1 cellular context compared by ENCODE assay signal in genomic region chr6:135331002-135331401, GRCh38.
A peak's percentile ranks its signal among the peaks of the same experiment; 100 is the strongest.
TF ChIP-seq lines count a peak whose summit lies in the region.

No MANE protein-coding gene starts in this region.

TF ChIP-seq in GM12878, 131 proteins besides CTCF, POLR2A, EP300 and RAD21 (continued from another document and continues in another):
- TF ChIP-seq CUX1 (IDR thresholded peaks at IDR 0.05; ENCODE audit: insufficient replicate concordance, low read depth, low read length) (no peak), YBX1 (IDR thresholded peaks at IDR 0.05) (no peak), SMAD5 (IDR thresholded peaks at IDR 0.05; ENCODE audit: low read depth) (no peak), BCLAF1 (IDR thresholded peaks at IDR 0.05) (no peak), STAT3 (IDR thresholded peaks at IDR 0.05; ENCODE audit: low read depth, low read length) (no peak), ZBTB33 (IDR thresholded peaks at IDR 0.05) (no peak), ZNF24 (IDR thresholded peaks at IDR 0.05) (0 out of 2 replicates have a peak, but pooled peaks have one; percentile 19), SRF (IDR thresholded peaks at IDR 0.05; ENCODE audit: low read depth in 2 of 2, low read length in 2 of 2) (no peak), TCF12 (IDR thresholded peaks at IDR 0.05; ENCODE audit: low read depth, low read length) (0 out of 2 replicates have a peak, but pooled peaks have one; percentile 39), SMAD1 (IDR thresholded peaks at IDR 0.05; ENCODE audit: low read depth, partially characterized antibody) (no peak), ZZZ3 (IDR thresholded peaks at IDR 0.05; ENCODE audit: control insufficient read depth, insufficient read length, low read depth) (no peak), TCF7 (IDR thresholded peaks at IDR 0.05; ENCODE audit: borderline replicate concordance) (peak; percentile 37; the same call in 1 of the 2 replicates), MLLT1 (IDR thresholded peaks at IDR 0.05) (no peak), KDM1A (IDR thresholded peaks at IDR 0.05; ENCODE audit: borderline replicate concordance) (no peak), ZNF384 (IDR thresholded peaks at IDR 0.05; ENCODE audit: borderline replicate concordance, low read depth, low read length) (no peak), BCL11A (IDR thresholded peaks at IDR 0.05; ENCODE audit: low read depth, low read length) (peak; percentile 96), E2F4 (IDR thresholded peaks at IDR 0.05; ENCODE audit: low read depth, low read length) (no peak), YY1 (IDR thresholded peaks at IDR 0.05; ENCODE audit: low read depth, low read length) (no peak), CEBPB (IDR thresholded peaks at IDR 0.05; ENCODE audit: borderline replicate concordance in 1 of 2, low read depth in 2 of 2, low read length in 2 of 2) (0 out of 4 replicates have a peak, but pooled peaks of 1 of the 2 experiments have one; percentile 9), ZBTB11 (CRISPR knock-in tag; IDR thresholded peaks at IDR 0.05) (no peak), SREBF2 (IDR thresholded peaks at IDR 0.05; ENCODE audit: low read length) (no peak), TARDBP (IDR thresholded peaks at IDR 0.05; ENCODE audit: borderline replicate concordance) (no peak), NR2C2 (IDR thresholded peaks at IDR 0.05; ENCODE audit: borderline replicate concordance, control insufficient read depth, insufficient read length, low read depth) (no peak), CHD2 (IDR thresholded peaks at IDR 0.05; ENCODE audit: borderline replicate concordance, low read depth, low read length) (no peak), PAX8 (IDR thresholded peaks at IDR 0.05) (no peak), ZBTB4 (CRISPR knock-in tag; IDR thresholded peaks at IDR 0.05) (no peak), ZNF592 (IDR thresholded peaks at IDR 0.05) (no peak), HDAC2 (IDR thresholded peaks at IDR 0.05) (no peak)
